ENCODE assay signal across 8 cellular contexts in genomic region chr3:142578309-142579223, GRCh38. TPM values are rescaled to one million over a fixed set of nuclear protein-coding genes. Genes with fewer than 3 reads are reported as not detected.
A peak's percentile ranks its signal among the peaks of the same experiment; 100 is the strongest.
DNase-seq lines count a peak whose midpoint lies in the region; FAIRE-seq and TF ChIP-seq lines count a peak whose summit lies in the region.

ATR (minus strand) TSS chr3:142578733; CDS start chr3:142578704, 29 bp downstream.

- FAIRE-seq in frontal cortex (lab: Jason Lieb, UNC): no peak

- intact Hi-C loops in activated naive CD4-positive, alpha-beta T cell treated with anti-CD3 and anti-CD28 coated beads for 36 hours (cut with micrococcal nuclease): loop anchor here (1.0 to 10.0 kb wide), 11 partner anchors 15 to 1394 kb away; partner anchors contain the start of genes GK5, PLS1, PXYLP1 and RNF7

- H3K9me3 Mint-ChIP-seq in activated naive CD4-positive, alpha-beta T cell treated with anti-CD3 and anti-CD28 coated beads for 36 hours: no peaks in the 10 kb centered on the region

- H3K36me3 Mint-ChIP-seq in activated naive CD4-positive, alpha-beta T cell treated with anti-CD3 and anti-CD28 coated beads for 36 hours (ENCODE audit: low read depth): peaks cover 8% of the 10 kb centered on the region

- H3K4me3 Mint-ChIP-seq in activated naive CD4-positive, alpha-beta T cell treated with anti-CD3 and anti-CD28 coated beads for 36 hours: peak within 1 kb of the TSS; percentile 94

- peak within 1 kb of the TSS; percentile 62 for H3K4me3 ChIP-seq in HFF-Myc (replicated peaks; ENCODE audit: low read depth, low read length)

- no peaks in the 10 kb centered on the region for H3K27me3 Mint-ChIP-seq in activated naive CD4-positive, alpha-beta T cell treated with anti-CD3 and anti-CD28 coated beads for 36 hours (ENCODE audit: low read depth)

- CTCF ChIA-PET in activated naive CD4-positive, alpha-beta T cell treated with anti-CD3 and anti-CD28 coated beads for 36 hours (lab: Charles Lee): interaction anchor here (1.0 kb wide), 1 partner anchor 12 kb away, joined by 3 read pairs; no protein-coding TSS in a partner anchor

- H3K27ac Mint-ChIP-seq in activated naive CD4-positive, alpha-beta T cell treated with anti-CD3 and anti-CD28 coated beads for 36 hours: peak within 1 kb of the TSS; percentile 95

- H3K4me1 Mint-ChIP-seq in activated naive CD4-positive, alpha-beta T cell treated with anti-CD3 and anti-CD28 coated beads for 36 hours (ENCODE audit: low read depth): peaks cover 41% of the 10 kb centered on the region

- DNase-seq in GM03348 (ENCODE audit: low spot score): peak; percentile 98
- DNase-seq in HFF-Myc (ENCODE audit: extremely low read depth, low read depth): peak; percentile 74
- peak; percentile 97 for DNase-seq in NAMALWA (ENCODE audit: low spot score)
- DNase-seq in SK-N-DZ (ENCODE audit: low spot score): peak; percentile 94
- peak; percentile 98 for DNase-seq in activated naive CD4-positive, alpha-beta T cell treated with anti-CD3 and anti-CD28 coated beads for 36 hours
- peak; percentile 79 to 87 for DNase-seq in frontal cortex (ENCODE audit: low spot score in 2 of 2)
- DNase-seq in non-pigmented ciliary epithelial cell (ENCODE audit: low read depth): peak; percentile 75
- peak; percentile 96 for DNase-seq in superior temporal gyrus (ENCODE audit: extremely low spot score)

- no peak for TF ChIP-seq CTCF in HFF-Myc (IDR thresholded peaks at IDR 0.05; ENCODE audit: low read depth, low read length, missing control alignments)

RNA-seq across cellular contexts. Expression of gene ATR, which starts in this region (rescaled TPM):
- polyA plus RNA-seq in SK-N-DZ (2014; cell fraction: cytosol; rRNA removed): 13.4 and 18.3 TPM in 2 replicates
- polyA plus RNA-seq in SK-N-DZ (2014; cell fraction: nucleus; rRNA removed): 51.5 and 63.8 TPM in 2 replicates
- total RNA-seq in activated naive CD4-positive, alpha-beta T cell treated with anti-CD3 and anti-CD28 coated beads for 36 hours: 10 to 100 TPM; 42.5 to 43.1 TPM
- total RNA-seq in frontal cortex: 35.1 TPM

Comparison
In these comparisons a context has a peak if more than half of its experiments do, and no peak if none do; other contexts are left out.
1. Peak in every context shown above with its lines: DNase-seq and H3K4me3 ChIP-seq.